In genomic region chr7:133081605-133082389, GRCh38 we compare ENCODE assay signal across 8 cellular contexts. TPM values are rescaled to one million over a fixed set of nuclear protein-coding genes. Genes with fewer than 3 reads are reported as not detected.
DNase-seq lines count a peak whose midpoint lies in the region; ATAC-seq, FAIRE-seq and TF ChIP-seq lines count a peak whose summit lies in the region.

Gene CHCHD3, minus strand, starts transcription at chr7:133082090. Its CDS starts 153 bp downstream, at chr7:133081937.

- FAIRE-seq in H1 (lab: Jason Lieb, UNC) = peak; percentile 76

- H3K36me3 ChIP-seq in NT2/D1 (ENCODE audit: insufficient read depth, insufficient read length, low read length) = peaks cover 22% of the 10 kb centered on the region
- H3K36me3 ChIP-seq in H1 (ENCODE audit: control insufficient read depth in 2 of 4, insufficient read depth in 4 of 4, low read length in 3 of 4) = no peaks in the 10 kb centered on the region

- peak within 1 kb of the TSS; percentile 1 for H3K4ac ChIP-seq in H1 (replicated peaks; ENCODE audit: insufficient read length, low read depth, low read length)

- POLR2A ChIA-PET in H1 (lab: Charles Lee; ENCODE audit: partially characterized antibody) = interaction anchor here (0.7 to 1.3 kb wide), 5 partner anchors 11 to 180 kb away, joined by 3 to 6 read pairs (median 3); partner anchors contain the start of gene EXOC4

- no peak within 1 kb of the TSS for H2AK5ac ChIP-seq in H1 (ENCODE audit: low read depth, low read length)

- H3K9me3 ChIP-seq in NT2/D1 (ENCODE audit: insufficient read depth, low read length) (no peaks in the 10 kb centered on the region), H1 (ENCODE audit: insufficient read depth in 2 of 2, low read depth in 1 of 2, low read length in 1 of 2) (no peaks in the 10 kb centered on the region)

- peak within 1 kb of the TSS; percentile 82 for H3K4me3 Mint-ChIP-seq in activated CD8-positive, alpha-beta memory T cell treated with anti-CD3 and anti-CD28 coated beads, Interleukin-2, amount 10 ng/mL, durations not matched to agents 7 days and 5 days
- H3K4me3 Mint-ChIP-seq in memory B cell = peak within 1 kb of the TSS; percentile 87

- H3K27ac ChIP-seq in H1 (ENCODE audit: low read depth, low read length) = peak within 1 kb of the TSS; percentile 67

- peaks cover 8% of the 10 kb centered on the region for H3K36me3 Mint-ChIP-seq in activated CD8-positive, alpha-beta memory T cell treated with anti-CD3 and anti-CD28 coated beads, Interleukin-2, amount 10 ng/mL, durations not matched to agents 7 days and 5 days
- H3K36me3 Mint-ChIP-seq in memory B cell = peaks cover 10% of the 10 kb centered on the region

- H3K27me3 ChIP-seq in NT2/D1 (ENCODE audit: insufficient read depth, insufficient read length) (no peaks in the 10 kb centered on the region), H1 (replicated peaks in 1 of 4; ENCODE audit: control insufficient read depth in 3 of 4, extremely low read depth in 1 of 4, insufficient read depth in 3 of 4, low read length in 3 of 4) (no peaks in the 10 kb centered on the region)

- H4K8ac ChIP-seq in H1 (ENCODE audit: extremely low read depth, insufficient read depth, low read length) = peak within 1 kb of the TSS; percentile 95

- no peak for TF ChIP-seq EP300 in H1 (IDR thresholded peaks at IDR 0.05; ENCODE audit: borderline replicate concordance in 1 of 2, low read depth in 2 of 2, low read length in 2 of 2)

- H3K9me3 Mint-ChIP-seq in activated CD8-positive, alpha-beta memory T cell treated with anti-CD3 and anti-CD28 coated beads, Interleukin-2, amount 10 ng/mL, durations not matched to agents 7 days and 5 days (ENCODE audit: low read depth) = no peaks in the 10 kb centered on the region
- H3K9me3 Mint-ChIP-seq in memory B cell = no peaks in the 10 kb centered on the region

- DNase-seq in COR-L47 (lab: John Stamatoyannopoulos, UW) (peak; percentile 97), HUDEP-2 (lab: John Stamatoyannopoulos, UW; ENCODE audit: unreplicated experiment in 76 of 76) (peak; percentile 32 to 99 (median 96)), NT2/D1 (ENCODE audit: low read depth, low spot score) (peak; percentile 95), H1 (ENCODE audit: low read depth in 1 of 2, low spot score in 2 of 2) (peak; percentile 88 to 94), memory B cell (ENCODE audit: low spot score in 2 of 2) (peak; percentile 86 to 94)
- peak; percentile 98 for DNase-seq in activated CD8-positive, alpha-beta memory T cell treated with anti-CD3 and anti-CD28 coated beads, Interleukin-2, amount 10 ng/mL, durations not matched to agents 7 days and 5 days
- peak; percentile 94 for DNase-seq in stimulated activated CD8-positive, alpha-beta memory T cell treated with anti-CD3 and anti-CD28 coated beads, Interleukin-12 subunit alpha, Interleukin-12 subunit beta, amount 100 ng/mL, for 24 hours (ENCODE audit: extremely low read depth)

- H3K9ac ChIP-seq in NT2/D1 (ENCODE audit: insufficient read length, low read depth) (peak within 1 kb of the TSS; percentile 90), H1 (replicated peaks in 1 of 4; ENCODE audit: extremely low read depth in 1 of 4, low read depth in 3 of 4, low read length in 3 of 4) (peak within 1 kb of the TSS; percentile 62 to 85 (median 84))

- H3K79me1 ChIP-seq in H1 (ENCODE audit: low read depth, low read length) = peaks cover 2% of the 10 kb centered on the region

- H3K4me1 ChIP-seq in NT2/D1 (ENCODE audit: insufficient read depth, insufficient read length) (no peaks in the 10 kb centered on the region), H1 (replicated peaks in 1 of 4; ENCODE audit: control insufficient read depth in 3 of 4, insufficient read depth in 4 of 4, low read length in 3 of 4) (peaks cover 1 to 15% (median 9%) of the 10 kb centered on the region in 4 experiments; a peak in 4 of 7 replicates)

- H4K5ac ChIP-seq in H1 (ENCODE audit: insufficient read length, low read depth, low read length) = peak within 1 kb of the TSS; percentile 84

- no peak for TF ChIP-seq RAD21 in H1 (IDR thresholded peaks at IDR 0.05 in 1 of 2, conservative IDR thresholded peaks at IDR 0.05 in 1 of 2; ENCODE audit: low read depth in 2 of 2, low read length in 2 of 2)

- ATAC-seq in GM21381 (IDR thresholded peaks at IDR 0.05; ENCODE audit: unreplicated experiment) (peak; percentile 99), memory B cell (ENCODE audit: low read depth) (peak; percentile 98)
- ATAC-seq in activated CD8-positive, alpha-beta memory T cell treated with anti-CD3 and anti-CD28 coated beads, Interleukin-2, amount 10 ng/mL, durations not matched to agents 7 days and 5 days = peak; percentile 99

- H3K56ac ChIP-seq in H1 (replicated peaks; ENCODE audit: insufficient read length, low read depth, low read length) = peak within 1 kb of the TSS; percentile 87

- 3% methylated on average over 56 of the region's 58 CpGs; no CpG with 5 or more reads in 1 of the 2 experiments for WGBS in H1 (ENCODE audit: extremely low coverage in 1 of 2, insufficient coverage in 1 of 2, insufficient read length in 1 of 2, insufficient replicate concordance in 2 of 2, low coverage in 1 of 2, low lambda C conversion rate in 2 of 2, missing lambda C conversion rate in 1 of 2), 2 experiments

- H3K4me3 ChIP-seq in NT2/D1 (ENCODE audit: insufficient read length, low read depth) = peak within 1 kb of the TSS; percentile 91
- H3K4me3 ChIP-seq in H1 (ENCODE audit: extremely low read depth in 1 of 4, insufficient read depth in 2 of 4, low read depth in 3 of 4, low read length in 4 of 4) = peak within 1 kb of the TSS; percentile 87 to 94 (median 92)

- H2BK120ac ChIP-seq in H1 (replicated peaks; ENCODE audit: low read depth, low read length) = no peak within 1 kb of the TSS

- H3K23ac ChIP-seq in H1 (ENCODE audit: insufficient read length) = no peak within 1 kb of the TSS

- H2BK20ac ChIP-seq in H1 (ENCODE audit: low read length) = no peak within 1 kb of the TSS

- no peak within 1 kb of the TSS for H3K14ac ChIP-seq in H1 (ENCODE audit: insufficient read length)

- H4K91ac ChIP-seq in H1 (replicated peaks; ENCODE audit: insufficient read length, low read length) = peak within 1 kb of the TSS; percentile 49

- H3K27ac Mint-ChIP-seq in activated CD8-positive, alpha-beta memory T cell treated with anti-CD3 and anti-CD28 coated beads, Interleukin-2, amount 10 ng/mL, durations not matched to agents 7 days and 5 days = peak within 1 kb of the TSS; percentile 82
- H3K27ac Mint-ChIP-seq in memory B cell = peak within 1 kb of the TSS; percentile 93

- H3K18ac ChIP-seq in H1 (ENCODE audit: extremely low read depth, low read length) = peak within 1 kb of the TSS; percentile 99

- H2BK5ac ChIP-seq in H1 (ENCODE audit: low read depth, low read length) = peak within 1 kb of the TSS; percentile 79

- peak within 1 kb of the TSS; percentile 96 for H2AFZ ChIP-seq in H1 (ENCODE audit: low read length)

- no peak within 1 kb of the TSS for H2BK15ac ChIP-seq in H1 (ENCODE audit: low read length)

- H3K27me3 Mint-ChIP-seq in activated CD8-positive, alpha-beta memory T cell treated with anti-CD3 and anti-CD28 coated beads, Interleukin-2, amount 10 ng/mL, durations not matched to agents 7 days and 5 days = no peaks in the 10 kb centered on the region
- no peaks in the 10 kb centered on the region for H3K27me3 Mint-ChIP-seq in memory B cell

- peak within 1 kb of the TSS; percentile 90 to 95 for H3K4me2 ChIP-seq in H1 (ENCODE audit: insufficient read depth in 1 of 2, low read depth in 2 of 2, low read length in 2 of 2)

- H3K23me2 ChIP-seq in H1 (ENCODE audit: low read depth, low read length) = peaks cover 7% of the 10 kb centered on the region

- H3K79me2 ChIP-seq in H1 (ENCODE audit: control insufficient read depth in 1 of 2, insufficient read depth in 2 of 2, low read length in 2 of 2) = peaks cover 13 to 50% of the 10 kb centered on the region in 2 experiments; a peak in 3 of 4 replicates

- peaks cover 5 to 8% of the 10 kb centered on the region in 2 experiments for H4K20me1 ChIP-seq in H1 (replicated peaks in 1 of 2; ENCODE audit: control insufficient read depth in 1 of 2, insufficient read depth in 2 of 2, low read length in 2 of 2)

- TF ChIP-seq POLR2A in H1 (IDR thresholded peaks at IDR 0.05; ENCODE audit: control extremely low read depth in 1 of 2, low read depth in 2 of 2, low read length in 2 of 2) = peak in 1 of 2 experiments; percentile 75; a peak in 2 of 3 replicates

- CTCF ChIA-PET in activated CD8-positive, alpha-beta memory T cell treated with anti-CD3 and anti-CD28 coated beads, Interleukin-2, amount 10 ng/mL, durations not matched to agents 7 days and 5 days (lab: Charles Lee) = interaction anchor here (0.6 kb wide), 1 partner anchor 1229 kb away, joined by 3 read pairs; no protein-coding TSS in a partner anchor
- CTCF ChIA-PET in H1 (lab: Charles Lee; ENCODE audit: partially characterized antibody) = no interaction called here

- peaks cover 25% of the 10 kb centered on the region for H3K4me1 Mint-ChIP-seq in activated CD8-positive, alpha-beta memory T cell treated with anti-CD3 and anti-CD28 coated beads, Interleukin-2, amount 10 ng/mL, durations not matched to agents 7 days and 5 days
- peaks cover 16% of the 10 kb centered on the region for H3K4me1 Mint-ChIP-seq in memory B cell

- peak in 1 of 3 experiments; percentile 0; a peak in 1 of 4 replicates for TF ChIP-seq CTCF in H1 (IDR thresholded peaks at IDR 0.05; ENCODE audit: control extremely low read depth in 1 of 3, insufficient read depth in 1 of 3, low read depth in 1 of 3, low read length in 3 of 3)

- H2BK12ac ChIP-seq in H1 (ENCODE audit: low read depth, low read length) = no peak within 1 kb of the TSS

TF ChIP-seq in H1, 55 proteins besides CTCF, POLR2A, EP300 and RAD21 (continues in another document):
- peak; percentile 91 for TF ChIP-seq SP1 (IDR thresholded peaks at IDR 0.05; ENCODE audit: low read depth, low read length)
- TF ChIP-seq MAFK (IDR thresholded peaks at IDR 0.05; ENCODE audit: low read depth, low read length) = no peak
- TF ChIP-seq SRF (IDR thresholded peaks at IDR 0.05; ENCODE audit: low read depth, low read length) = no peak
- TF ChIP-seq POU5F1 (IDR thresholded peaks at IDR 0.05; ENCODE audit: low read depth, low read length) = no peak
- TF ChIP-seq KDM1A (IDR thresholded peaks at IDR 0.05; ENCODE audit: borderline replicate concordance, low read length) = peak; percentile 32; the same call in 1 of the 2 replicates
- no peak for TF ChIP-seq RFX5 (IDR thresholded peaks at IDR 0.05; ENCODE audit: borderline replicate concordance, low read depth, low read length)

RNA-seq across cellular contexts. Expression of gene CHCHD3, which starts in this region (rescaled TPM):
- 10 to 100 TPM; 49.5 to 56.7 TPM for total RNA-seq in activated CD8-positive, alpha-beta memory T cell treated with anti-CD3 and anti-CD28 coated beads, Interleukin-2, amount 10 ng/mL, durations not matched to agents 7 days and 5 days
- 133 and 137 TPM in 2 replicates for total RNA-seq in H1 (2021; fragmentation: NEBNext Ultra II Directional; extraction: Animal tissue kit (Norgen Biotek cat#: 25700))
- polyA plus RNA-seq in H1 (2011; rRNA removed) = 29.4 and 42.9 TPM in 2 replicates
- polyA plus RNA-seq in H1 (2011; cell fraction: cytosol; rRNA removed) = 84.7 TPM
- 34.4 TPM for polyA plus RNA-seq in H1 (2011; cell fraction: nucleus; rRNA removed)
- 114 to 144 TPM (median 122 TPM) in 4 replicates for polyA plus RNA-seq in H1 (2012, experiment 1 of 2)
- 29.1 TPM for polyA plus RNA-seq in H1 (2012, experiment 2 of 2)
- polyA plus RNA-seq in H1 (2013, experiment 1 of 2) = 110 TPM
- polyA plus RNA-seq in H1 (2013, experiment 2 of 2) = 117 TPM
- 75.2 and 113 TPM in 2 replicates for polyA minus RNA-seq in H1 (2011; rRNA and poly(A)+ RNA removed)
- polyA minus RNA-seq in H1 (2011; cell fraction: cytosol; rRNA and poly(A)+ RNA removed) = 141 TPM
- 107 TPM for polyA minus RNA-seq in H1 (2011; cell fraction: nucleus; rRNA and poly(A)+ RNA removed)

Comparison
In these comparisons a context has a peak if more than half of its experiments do, and no peak if none do; other contexts are left out.
1. Peak in every context shown above with its lines: DNase-seq, ATAC-seq, H3K4me3 ChIP-seq and H3K27ac ChIP-seq.